In genomic region chr6:165186041-165186440, GRCh38 we compare ENCODE assay signal across 20 cellular contexts.
"Had no signal": no experiment of that assay in that cellular context is flagged by ENCODE, and none has a peak within 500 bp of the region (broad histone marks: within the 10 kb centered on the region; RNA-seq: fewer than 3 reads in every experiment).

No MANE protein-coding gene starts in this region.

- H3K36me3 ChIP-seq: ascending aorta, cardiac muscle cell, right atrium auricular region, transverse colon, WERI-Rb-1 had no signal

- FAIRE-seq: small intestine had no signal

- H3K27me3 ChIP-seq: ascending aorta, cardiac muscle cell, dorsolateral prefrontal cortex, right atrium auricular region, transverse colon had no signal

- H3K4me1 ChIP-seq: ascending aorta, right atrium auricular region, transverse colon had no signal

- DNase-seq: activated CD4-positive, alpha-beta memory T cell treated with anti-CD3 and anti-CD28 coated beads for 36 hours; activated CD8-positive, alpha-beta memory T cell treated with anti-CD3 and anti-CD28 coated beads, Interleukin-2, amount 10 ng/mL, durations not matched to agents 7 days and 5 days; activated naive CD4-positive, alpha-beta T cell treated with anti-CD3 and anti-CD28 coated beads, Interleukin-2, amount 10 ng/mL, durations not matched to agents 7 days and 5 days; activated T-cell treated with anti-CD3 and anti-CD28 coated beads, Interleukin-2, amount 50 U/mL, for 1 hour; dorsolateral prefrontal cortex; endodermal cell; glutamatergic neuron; kidney glomerular epithelial cell; mesenchymal stem cell; natural killer cell; small intestine; stimulated activated CD4-positive, alpha-beta T cell treated with anti-CD3 and anti-CD28 coated beads, Interleukin-4, amount 100 ng/mL, for 24 hours; stimulated activated naive CD4-positive, alpha-beta T cell treated with Interleukin-2 at 50 U/mL for 16 hours; T-cell; T1000; transverse colon; WERI-Rb-1 had no signal

- H3K9me3 ChIP-seq: ascending aorta, right atrium auricular region had no signal

- H3K27ac ChIP-seq: ascending aorta, cardiac muscle cell, right atrium auricular region, transverse colon, WERI-Rb-1 had no signal

- H3K4me3 ChIP-seq: ascending aorta, cardiac muscle cell, dorsolateral prefrontal cortex, right atrium auricular region, transverse colon had no signal
